ENCODE assay signal across 11 cellular contexts in genomic region chr4:165874799-165875371, GRCh38. TPM values are rescaled to one million over a fixed set of nuclear protein-coding genes. Genes with fewer than 3 reads are reported as not detected.
A peak's percentile ranks its signal among the peaks of the same experiment; 100 is the strongest.
DNase-seq lines count a peak whose midpoint lies in the region; ATAC-seq and TF ChIP-seq lines count a peak whose summit lies in the region.
"Had no signal": no experiment of that assay in that cellular context is flagged by ENCODE, and none has a peak within 500 bp of the region (broad histone marks: within the 10 kb centered on the region; RNA-seq: fewer than 3 reads in every experiment).

No MANE protein-coding gene starts in this region.

- CTCF ChIA-PET in CD8-positive, alpha-beta memory T cell (lab: Charles Lee): no interaction called here

- H3K36me3 ChIP-seq in duodenal mucosa (ENCODE audit: control insufficient read depth in 1 of 2, insufficient read depth in 2 of 2, low read length in 2 of 2) (no peaks in the 10 kb centered on the region), transverse colon (no peaks in the 10 kb centered on the region)
- no peaks in the 10 kb centered on the region for H3K36me3 ChIP-seq in CD8-positive, alpha-beta memory T cell (ENCODE audit: insufficient read depth, low read length)

- TF ChIP-seq CTCF in lower leg skin (IDR thresholded peaks at IDR 0.05) (no peak), transverse colon (IDR thresholded peaks at IDR 0.05) (no peak)

- no peak overlapping the region for H3K27ac Mint-ChIP-seq in CD8-positive, alpha-beta memory T cell
- H3K27ac Mint-ChIP-seq: activated naive CD4-positive, alpha-beta T cell treated with anti-CD3 and anti-CD28 coated beads, Interleukin-2, amount 50 U/mL, for 72 hours had no signal

- peaks cover 0 to 3% of the 10 kb centered on the region in 2 donors for H3K4me1 ChIP-seq in duodenal mucosa (ENCODE audit: control insufficient read depth in 1 of 2, insufficient read depth in 2 of 2, low read length in 2 of 2)
- peaks cover 0 to 24% (median 6%) of the 10 kb centered on the region in 4 donors for H3K4me1 ChIP-seq in transverse colon
- H3K4me1 ChIP-seq in CD8-positive, alpha-beta memory T cell (ENCODE audit: insufficient read depth, low read length): no peaks in the 10 kb centered on the region

- WGBS in lower leg skin, 2 donors: 12 to 15% methylated on average over 28 to 37 of the region's 37 CpGs
- WGBS in transverse colon (ENCODE audit: low coverage in 1 of 2), 2 donors: 13% methylated on average over 3 to 31 of the region's 37 CpGs

- in situ Hi-C loops in transverse colon (cut with MboI; ENCODE audit: low pct_ligation_motif_present in 1 of 4, low pct_unique_long_range_greater_than_20kb in 1 of 4, low sequenced_read_pairs in 3 of 4): no loop called here

- peaks cover 0 to 14% (median 6%) of the 10 kb centered on the region in 5 donors for H3K9me3 Mint-ChIP-seq in CD8-positive, alpha-beta memory T cell
- H3K9me3 Mint-ChIP-seq: activated naive CD4-positive, alpha-beta T cell treated with anti-CD3 and anti-CD28 coated beads, Interleukin-2, amount 50 U/mL, for 72 hours had no signal

- ATAC-seq in HG03354 (IDR thresholded peaks at IDR 0.05; ENCODE audit: poor library complexity, severe bottlenecking, unreplicated experiment) (no peak), HG02642 (IDR thresholded peaks at IDR 0.05; ENCODE audit: poor library complexity, unreplicated experiment) (no peak)
- ATAC-seq: activated naive CD4-positive, alpha-beta T cell treated with anti-CD3 and anti-CD28 coated beads, Interleukin-2, amount 50 U/mL, for 72 hours had no signal

- H3K4me3 Mint-ChIP-seq in CD8-positive, alpha-beta memory T cell: no peak overlapping the region

- no peaks in the 10 kb centered on the region for H3K9me3 ChIP-seq in duodenal mucosa (ENCODE audit: control insufficient read depth in 1 of 2, low read length in 2 of 2)
- no peaks in the 10 kb centered on the region for H3K9me3 ChIP-seq in transverse colon
- no peaks in the 10 kb centered on the region for H3K9me3 ChIP-seq in CD8-positive, alpha-beta memory T cell (ENCODE audit: low read length)

- no peak for TF ChIP-seq EP300 in transverse colon (IDR thresholded peaks at IDR 0.05; ENCODE audit: low read depth)

- POLR2A ChIA-PET in CD8-positive, alpha-beta memory T cell (lab: Charles Lee): no interaction called here

- peak overlapping the region; percentile 63 to 67 for H3K4me3 ChIP-seq in duodenal mucosa (ENCODE audit: low read depth in 1 of 2, low read length in 2 of 2)
- peak overlapping the region; percentile 29 for H3K4me3 ChIP-seq in lower leg skin (ENCODE audit: low read depth, poor library complexity, severe bottlenecking)
- H3K4me3 ChIP-seq in transverse colon: peak overlapping the region in 3 of 4 donors; percentile 24 to 46 (median 33)
- H3K4me3 ChIP-seq in CD8-positive, alpha-beta memory T cell (ENCODE audit: low read length): no peak overlapping the region

- DNase-seq in NCI-H2227 (lab: John Stamatoyannopoulos, UW; ENCODE audit: unreplicated experiment) (peak; percentile 18), NCI-H2227 treated with DMSO at 0.1 percent for 48 hours (lab: John Stamatoyannopoulos, UW) (no peak), lower leg skin (ENCODE audit: low spot score in 2 of 2) (peak; percentile 22 to 85), transverse colon (peak; percentile 17)
- no peak for DNase-seq in CD8-positive, alpha-beta memory T cell
- DNase-seq: NCI-H774 had no signal

- H3K27me3 Mint-ChIP-seq in CD8-positive, alpha-beta memory T cell: peaks cover 30 to 55% of the 10 kb centered on the region in 2 donors

- no peaks in the 10 kb centered on the region for H3K36me3 Mint-ChIP-seq in CD8-positive, alpha-beta memory T cell

- peak overlapping the region in 1 of 2 donors; percentile 49 for H3K9ac ChIP-seq in duodenal mucosa (ENCODE audit: low read depth in 1 of 2, low read length in 2 of 2)

- H3K27me3 ChIP-seq in duodenal mucosa (ENCODE audit: control insufficient read depth in 1 of 2, insufficient read depth in 2 of 2, low read length in 2 of 2) (peaks cover 0 to 14% of the 10 kb centered on the region in 2 donors), transverse colon (peaks cover 69% of the 10 kb centered on the region)
- peaks cover 11% of the 10 kb centered on the region for H3K27me3 ChIP-seq in CD8-positive, alpha-beta memory T cell (ENCODE audit: insufficient read depth, low read length, poor library complexity, severe bottlenecking)

- no peak for TF ChIP-seq POLR2A in lower leg skin (IDR thresholded peaks at IDR 0.05)
- no peak for TF ChIP-seq POLR2A in transverse colon (IDR thresholded peaks at IDR 0.05)

- H3K4me1 Mint-ChIP-seq in CD8-positive, alpha-beta memory T cell: peaks cover 0 to 18% (median 5%) of the 10 kb centered on the region in 3 donors

- intact Hi-C loops in lower leg skin (cut with DNase I; ENCODE audit: low total_unique reads) (no loop called here), transverse colon (cut with DNase I; ENCODE audit: low total_unique reads) (no loop called here)

- no peak overlapping the region for H3K27ac ChIP-seq in duodenal mucosa (ENCODE audit: low read depth, low read length)
- H3K27ac ChIP-seq in transverse colon: peak overlapping the region in 1 of 4 donors; percentile 9
- H3K27ac ChIP-seq in CD8-positive, alpha-beta memory T cell (ENCODE audit: low read depth, low read length): no peak overlapping the region

RNA-seq across cellular contexts. Expression of gene TLL1, which starts 1.8 kb away (rescaled TPM):
- total RNA-seq in lower leg skin (10 to 100 TPM in 1 of 4 donors, 1 to 10 TPM in 3; 1.8 to 10.5 (median 4.7) TPM), transverse colon (1 to 10 TPM in 3 of 4 donors, under 1 TPM in 1; 1.00 to 3.7 (median 1.6) TPM)
- total RNA-seq in CD8-positive, alpha-beta memory T cell: not detected
- polyA plus RNA-seq in CD8-positive, alpha-beta memory T cell: not detected
- total RNA-seq: activated naive CD4-positive, alpha-beta T cell treated with anti-CD3 and anti-CD28 coated beads, Interleukin-2, amount 50 U/mL, for 72 hours had no signal
- polyA plus RNA-seq: AG04450 had no signal

Comparison
In these comparisons a context has a peak if more than half of its experiments do, and no peak if none do; other contexts are left out.
1. DNase-seq: peak in NCI-H2227 (single experiment), lower leg skin (2 of 2) and transverse colon (single experiment); none in NCI-H2227 treated with DMSO at 0.1 percent for 48 hours (single experiment) and CD8-positive, alpha-beta memory T cell (0 of 5).